8 cellular contexts compared by ENCODE assay signal in genomic region chr12:123388218-123388947, GRCh38. TPM values are rescaled to one million over a fixed set of nuclear protein-coding genes. Genes with fewer than 3 reads are reported as not detected.
DNase-seq lines count a peak whose midpoint lies in the region; ATAC-seq, FAIRE-seq and TF ChIP-seq lines count a peak whose summit lies in the region.

No MANE protein-coding gene starts in this region.

- H3K27me3 ChIP-seq in BJ (ENCODE audit: control insufficient read depth, insufficient read depth, low read length): no peaks in the 10 kb centered on the region
- no peaks in the 10 kb centered on the region for H3K27me3 ChIP-seq in Peyer's patch

- H3K9me3 ChIP-seq in Peyer's patch: no peaks in the 10 kb centered on the region

- POLR2A ChIA-PET in BJ (lab: Charles Lee): no interaction called here

- peaks cover 11% of the 10 kb centered on the region for H3K36me3 ChIP-seq in BJ (ENCODE audit: control insufficient read depth, insufficient read depth, low read length)
- H3K36me3 ChIP-seq in Peyer's patch: peaks cover 0 to 25% (median 0%) of the 10 kb centered on the region in 3 donors

- peak; percentile 69 to 78 for ATAC-seq in natural killer cell treated with Interleukin-12 subunit alpha and Interleukin-12 subunit beta and Interleukin-15 and Interleukin-18, amount 100 ng/mL, for 72 hours

- no peaks in the 10 kb centered on the region for H3K27me3 Mint-ChIP-seq in natural killer cell treated with Interleukin-12 subunit alpha and Interleukin-12 subunit beta and Interleukin-15 and Interleukin-18, amount 100 ng/mL, for 72 hours
- no peaks in the 10 kb centered on the region for H3K27me3 Mint-ChIP-seq in stimulated activated naive CD8-positive, alpha-beta T cell treated with anti-CD3 and anti-CD28 coated beads, Interleukin-15, Interleukin-2, amounts not matched to agents 100 ng/mL and 50 ng/mL, for 24 hours

- H3K4me3 ChIP-seq in BJ (ENCODE audit: low read depth, low read length) (peak overlapping the region; percentile 67), Peyer's patch (peak overlapping the region; percentile 62 to 76 (median 72))

- H3K4me3 Mint-ChIP-seq in natural killer cell treated with Interleukin-12 subunit alpha and Interleukin-12 subunit beta and Interleukin-15 and Interleukin-18, amount 100 ng/mL, for 72 hours: peak overlapping the region; percentile 82
- peak overlapping the region; percentile 79 for H3K4me3 Mint-ChIP-seq in stimulated activated naive CD8-positive, alpha-beta T cell treated with anti-CD3 and anti-CD28 coated beads, Interleukin-15, Interleukin-2, amounts not matched to agents 100 ng/mL and 50 ng/mL, for 24 hours

- DNase-seq in BJ (ENCODE audit: low read depth): no peak
- DNase-seq in GM19239 (ENCODE audit: insufficient read length, low spot score): peak; percentile 95
- peak; percentile 43 for DNase-seq in HT1080 (ENCODE audit: low read depth)
- DNase-seq in Peyer's patch: peak; percentile 67 to 89 (median 87)
- peak; percentile 65 for DNase-seq in activated T-helper 9 cell treated with anti-CD3 and anti-CD28 coated beads, Interleukin-2, amount 50 U/mL, for 16 hours (ENCODE audit: low read depth)
- peak; percentile 57 for DNase-seq in fibroblast of peridontal ligament (ENCODE audit: extremely low read depth)
- peak; percentile 85 for DNase-seq in natural killer cell treated with Interleukin-12 subunit alpha and Interleukin-12 subunit beta and Interleukin-15 and Interleukin-18, amount 100 ng/mL, for 72 hours (ENCODE audit: low spot score)

- H3K4me1 Mint-ChIP-seq in natural killer cell treated with Interleukin-12 subunit alpha and Interleukin-12 subunit beta and Interleukin-15 and Interleukin-18, amount 100 ng/mL, for 72 hours (ENCODE audit: low read depth in 2 of 2): peaks cover 43 to 46% of the 10 kb centered on the region in 2 donors
- peaks cover 39% of the 10 kb centered on the region for H3K4me1 Mint-ChIP-seq in stimulated activated naive CD8-positive, alpha-beta T cell treated with anti-CD3 and anti-CD28 coated beads, Interleukin-15, Interleukin-2, amounts not matched to agents 100 ng/mL and 50 ng/mL, for 24 hours (ENCODE audit: low read depth)

- TF ChIP-seq CTCF in BJ (IDR thresholded peaks at IDR 0.05; ENCODE audit: insufficient read depth, low read depth, low read length) (no peak), Peyer's patch (IDR thresholded peaks at IDR 0.05) (peak in 1 of 6 experiments; percentile 24)

- TF ChIP-seq POLR2A in Peyer's patch (IDR thresholded peaks at IDR 0.05): no peak

- CTCF ChIA-PET in BJ (lab: Yijun Ruan, JAX): interaction anchor here (1.2 kb wide), 1 partner anchor 194 kb away, joined by 3 read pairs; no protein-coding TSS in a partner anchor

- H3K27ac Mint-ChIP-seq in natural killer cell treated with Interleukin-12 subunit alpha and Interleukin-12 subunit beta and Interleukin-15 and Interleukin-18, amount 100 ng/mL, for 72 hours: peak overlapping the region; percentile 82 to 91
- H3K27ac Mint-ChIP-seq in stimulated activated naive CD8-positive, alpha-beta T cell treated with anti-CD3 and anti-CD28 coated beads, Interleukin-15, Interleukin-2, amounts not matched to agents 100 ng/mL and 50 ng/mL, for 24 hours: peak overlapping the region; percentile 82

- H3K9me3 Mint-ChIP-seq in natural killer cell treated with Interleukin-12 subunit alpha and Interleukin-12 subunit beta and Interleukin-15 and Interleukin-18, amount 100 ng/mL, for 72 hours: no peaks in the 10 kb centered on the region
- H3K9me3 Mint-ChIP-seq in stimulated activated naive CD8-positive, alpha-beta T cell treated with anti-CD3 and anti-CD28 coated beads, Interleukin-15, Interleukin-2, amounts not matched to agents 100 ng/mL and 50 ng/mL, for 24 hours: no peaks in the 10 kb centered on the region

- peaks cover 17% of the 10 kb centered on the region for H3K36me3 Mint-ChIP-seq in natural killer cell treated with Interleukin-12 subunit alpha and Interleukin-12 subunit beta and Interleukin-15 and Interleukin-18, amount 100 ng/mL, for 72 hours
- H3K36me3 Mint-ChIP-seq in stimulated activated naive CD8-positive, alpha-beta T cell treated with anti-CD3 and anti-CD28 coated beads, Interleukin-15, Interleukin-2, amounts not matched to agents 100 ng/mL and 50 ng/mL, for 24 hours (ENCODE audit: low read depth): peaks cover 32% of the 10 kb centered on the region

- peaks cover 5 to 41% (median 11%) of the 10 kb centered on the region in 4 donors for H3K4me1 ChIP-seq in Peyer's patch

- H3K27ac ChIP-seq in Peyer's patch: peak overlapping the region; percentile 88 to 93 (median 90)

- peak; percentile 21 for FAIRE-seq in GM19239 (lab: Jason Lieb, UNC)

RNA-seq across cellular contexts. Expression of gene KMT5A, which starts 4.5 kb away (rescaled TPM):
- polyA plus RNA-seq in BJ (2011; rRNA removed): 38.0 and 38.6 TPM in 2 replicates
- 20.8 and 22.6 TPM in 2 replicates for polyA minus RNA-seq in BJ (2011; rRNA and poly(A)+ RNA removed)
- 55.1 and 62.9 TPM in 2 replicates for total RNA-seq in HT1080 (2014; rRNA removed; shearing (Covaris generic))
- 44.7 and 45.9 TPM in 2 replicates for polyA plus RNA-seq in HT1080 (2015; cell fraction: cytosol; rRNA removed)
- 58.3 and 69.6 TPM in 2 replicates for polyA plus RNA-seq in HT1080 (2015; cell fraction: nucleus; rRNA removed)
- 10 to 100 TPM; 32.6 to 99.0 (median 42.6) TPM for total RNA-seq in Peyer's patch
- total RNA-seq in natural killer cell treated with Interleukin-12 subunit alpha and Interleukin-12 subunit beta and Interleukin-15 and Interleukin-18, amount 100 ng/mL, for 72 hours: 10 to 100 TPM; 67.2 to 95.6 TPM

RNA-seq across cellular contexts. Expression of gene SBNO1, which starts 23.7 kb away (rescaled TPM):
- polyA plus RNA-seq in BJ (2011; rRNA removed): 4.8 and 10.2 TPM in 2 replicates
- polyA minus RNA-seq in BJ (2011; rRNA and poly(A)+ RNA removed): 12.6 and 15.9 TPM in 2 replicates
- 24.0 and 29.0 TPM in 2 replicates for total RNA-seq in HT1080 (2014; rRNA removed; shearing (Covaris generic))
- 15.8 and 21.8 TPM in 2 replicates for polyA plus RNA-seq in HT1080 (2015; cell fraction: cytosol; rRNA removed)
- 26.8 and 27.6 TPM in 2 replicates for polyA plus RNA-seq in HT1080 (2015; cell fraction: nucleus; rRNA removed)
- total RNA-seq in Peyer's patch: 10 to 100 TPM; 16.2 to 23.9 (median 18.8) TPM
- total RNA-seq in natural killer cell treated with Interleukin-12 subunit alpha and Interleukin-12 subunit beta and Interleukin-15 and Interleukin-18, amount 100 ng/mL, for 72 hours: 10 to 100 TPM; 44.8 to 49.0 TPM

RNA-seq across cellular contexts. Expression of gene RILPL2, which starts 48.1 kb away (rescaled TPM):
- 6.7 and 6.8 TPM in 2 replicates for polyA plus RNA-seq in BJ (2011; rRNA removed)
- 1.7 and 1.8 TPM in 2 replicates for polyA minus RNA-seq in BJ (2011; rRNA and poly(A)+ RNA removed)
- 4.7 and 5.5 TPM in 2 replicates for total RNA-seq in HT1080 (2014; rRNA removed; shearing (Covaris generic))
- polyA plus RNA-seq in HT1080 (2015; cell fraction: cytosol; rRNA removed): 5.5 and 6.5 TPM in 2 replicates
- 1.9 and 2.1 TPM in 2 replicates for polyA plus RNA-seq in HT1080 (2015; cell fraction: nucleus; rRNA removed)
- total RNA-seq in Peyer's patch: 1 to 10 TPM in 3 of 4 donors, under 1 TPM in 1; 0.70 to 9.9 (median 2.3) TPM
- 10 to 100 TPM in 1 of 2 donors, 1 to 10 TPM in 1; 9.7 to 12.2 TPM for total RNA-seq in natural killer cell treated with Interleukin-12 subunit alpha and Interleukin-12 subunit beta and Interleukin-15 and Interleukin-18, amount 100 ng/mL, for 72 hours
